In genomic region chr15:75578206-75578947, GRCh38 we compare ENCODE assay signal across 8 cellular contexts. TPM values are rescaled to one million over a fixed set of nuclear protein-coding genes. Genes with fewer than 3 reads are reported as not detected.
DNase-seq lines count a peak whose midpoint lies in the region; ATAC-seq and TF ChIP-seq lines count a peak whose summit lies in the region.

No MANE protein-coding gene starts in this region.

- H3K27me3 ChIP-seq in GM06990 (replicated peaks; ENCODE audit: control insufficient read depth, insufficient read depth, low read length) (no peaks in the 10 kb centered on the region), left lung (no peaks in the 10 kb centered on the region)

- H3K4me1 ChIP-seq in left lung = peaks cover 8 to 35% of the 10 kb centered on the region in 2 donors

- H3K4me1 Mint-ChIP-seq in T-helper 1 cell treated with Interleukin-12 subunit alpha and Interleukin-12 subunit beta and Interleukin-4 antibody, amounts not matched to agents 30 μg/mL and 1 μg/mL, for 36 hours (ENCODE audit: low read depth) = peaks cover 26% of the 10 kb centered on the region
- peaks cover 30% of the 10 kb centered on the region for H3K4me1 Mint-ChIP-seq in central memory CD8-positive, alpha-beta T cell

- H3K4me3 ChIP-seq in GM06990 (replicated peaks; ENCODE audit: low read depth, low read length) = peak overlapping the region; percentile 89
- peak overlapping the region; percentile 88 to 89 for H3K4me3 ChIP-seq in left lung

- intact Hi-C loops in left lung (cut with DNase I) = no loop called here

- H3K9me3 Mint-ChIP-seq in T-helper 1 cell treated with Interleukin-12 subunit alpha and Interleukin-12 subunit beta and Interleukin-4 antibody, amounts not matched to agents 30 μg/mL and 1 μg/mL, for 36 hours = no peaks in the 10 kb centered on the region
- no peaks in the 10 kb centered on the region for H3K9me3 Mint-ChIP-seq in central memory CD8-positive, alpha-beta T cell

- no peaks in the 10 kb centered on the region for H3K9me3 ChIP-seq in left lung

- H3K36me3 ChIP-seq in GM06990 (ENCODE audit: control insufficient read depth, insufficient read depth, low read length) (no peaks in the 10 kb centered on the region; the same call in none of the 2 replicates), left lung (no peaks in the 10 kb centered on the region)

- DNase-seq in GM06990 (ENCODE audit: extremely low read depth, insufficient read length) = peak; percentile 74
- DNase-seq in central memory CD8-positive, alpha-beta T cell (ENCODE audit: low spot score in 2 of 2) = peak in 1 of 2 donors; percentile 10
- DNase-seq in left lung = peak; percentile 36 to 91
- DNase-seq in stimulated activated naive CD8-positive, alpha-beta T cell treated with anti-CD3 and anti-CD28 coated beads, Interleukin-15, Interleukin-2, amounts not matched to agents 100 U/mL and 50 U/mL, for 24 hours = peak; percentile 42

- peak overlapping the region; percentile 92 to 94 for H3K27ac ChIP-seq in left lung

- H3K4me3 Mint-ChIP-seq in T-helper 1 cell treated with Interleukin-12 subunit alpha and Interleukin-12 subunit beta and Interleukin-4 antibody, amounts not matched to agents 30 μg/mL and 1 μg/mL, for 36 hours = peak overlapping the region; percentile 92
- peak overlapping the region; percentile 94 for H3K4me3 Mint-ChIP-seq in central memory CD8-positive, alpha-beta T cell

- peak; percentile 40 for ATAC-seq in HG02981 (IDR thresholded peaks at IDR 0.05; ENCODE audit: unreplicated experiment)
- ATAC-seq in central memory CD8-positive, alpha-beta T cell (replicated peaks; ENCODE audit: extremely low read depth, poor library complexity, severe bottlenecking) = peak; percentile 51
- peak; percentile 69 for ATAC-seq in left lung
- peak; percentile 22 for ATAC-seq in stimulated activated naive CD8-positive, alpha-beta T cell treated with anti-CD3 and anti-CD28 coated beads, Interleukin-15, Interleukin-2, amounts not matched to agents 100 U/mL and 50 U/mL, for 24 hours
- no peak for ATAC-seq in HG02588 (IDR thresholded peaks at IDR 0.05; ENCODE audit: unreplicated experiment)
- ATAC-seq in GM18868 (IDR thresholded peaks at IDR 0.05; ENCODE audit: unreplicated experiment) = no peak

- no peaks in the 10 kb centered on the region for H3K27me3 Mint-ChIP-seq in T-helper 1 cell treated with Interleukin-12 subunit alpha and Interleukin-12 subunit beta and Interleukin-4 antibody, amounts not matched to agents 30 μg/mL and 1 μg/mL, for 36 hours (ENCODE audit: low read depth)
- no peaks in the 10 kb centered on the region for H3K27me3 Mint-ChIP-seq in central memory CD8-positive, alpha-beta T cell

- H3K36me3 Mint-ChIP-seq in T-helper 1 cell treated with Interleukin-12 subunit alpha and Interleukin-12 subunit beta and Interleukin-4 antibody, amounts not matched to agents 30 μg/mL and 1 μg/mL, for 36 hours (ENCODE audit: low read depth) = peaks cover 8% of the 10 kb centered on the region
- H3K36me3 Mint-ChIP-seq in central memory CD8-positive, alpha-beta T cell (ENCODE audit: insufficient read depth) = peaks cover 9% of the 10 kb centered on the region

- TF ChIP-seq CTCF in GM06990 (IDR thresholded peaks at IDR 0.05; ENCODE audit: insufficient read depth, low read length, poor library complexity, severe bottlenecking) (no peak), left lung (IDR thresholded peaks at IDR 0.05) (no peak)

- peak overlapping the region; percentile 88 for H3K27ac Mint-ChIP-seq in T-helper 1 cell treated with Interleukin-12 subunit alpha and Interleukin-12 subunit beta and Interleukin-4 antibody, amounts not matched to agents 30 μg/mL and 1 μg/mL, for 36 hours
- H3K27ac Mint-ChIP-seq in central memory CD8-positive, alpha-beta T cell (ENCODE audit: low read depth) = peak overlapping the region; percentile 85

RNA-seq across cellular contexts. Expression of gene PTPN9, which starts 0.7 kb away (rescaled TPM):
- 10 to 100 TPM; 21.9 to 25.4 TPM for total RNA-seq in left lung

RNA-seq across cellular contexts. Expression of gene SNUPN, which starts 47.1 kb away (rescaled TPM):
- 10 to 100 TPM; 23.6 to 23.8 TPM for total RNA-seq in left lung

Comparison
In these comparisons a context has a peak if more than half of its experiments do, and no peak if none do; other contexts are left out.
1. ATAC-seq: peak in HG02981 (single experiment), central memory CD8-positive, alpha-beta T cell (single experiment), left lung (single experiment) and stimulated activated naive CD8-positive, alpha-beta T cell treated with anti-CD3 and anti-CD28 coated beads, Interleukin-15, Interleukin-2, amounts not matched to agents 100 U/mL and 50 U/mL, for 24 hours (single experiment); none in HG02588 (single experiment) and GM18868 (single experiment).